ENCODE assay signal across 1 cellular context in the genomic region with DNA sequence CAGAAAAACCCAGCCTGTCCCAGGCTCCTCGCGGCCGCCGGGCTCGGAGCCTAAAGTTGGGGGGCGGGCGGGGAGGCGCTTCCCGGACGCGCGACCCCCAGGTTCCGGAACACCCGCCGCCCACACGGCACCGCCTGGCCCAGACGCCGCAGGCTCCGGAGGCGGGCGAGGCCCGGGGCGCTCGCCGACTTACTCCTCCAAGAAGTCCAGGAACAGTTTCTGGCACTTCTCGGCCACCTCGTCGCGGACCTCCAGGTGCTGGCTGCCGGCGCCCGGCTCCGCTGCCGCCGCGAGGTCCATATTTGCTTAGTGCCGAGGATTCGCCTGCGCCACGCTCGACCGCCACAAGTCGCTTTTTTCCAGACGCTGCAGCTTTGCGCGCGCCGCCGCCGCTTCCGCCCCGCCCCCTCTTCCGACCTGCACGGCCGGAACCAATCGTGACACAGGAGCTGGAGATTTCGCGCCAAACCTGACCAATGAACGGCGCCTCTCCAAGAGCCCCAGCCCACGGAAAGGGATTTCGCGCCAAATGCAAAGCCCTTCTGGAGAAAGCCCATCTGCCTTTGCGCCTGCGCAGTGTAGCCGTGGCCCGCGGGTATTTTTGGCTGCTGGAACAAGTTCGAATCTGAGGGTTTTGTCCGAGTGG.
TF ChIP-seq lines count a peak whose summit lies in the region.

Gene MCM6 (minus strand): TSS at position 378 of the 646 bp plus-strand sequence. CDS start 78 bp downstream, at position 300.

TF ChIP-seq in HCT116, 20 proteins besides CTCF, POLR2A, EP300 and RAD21 (continued from another document):
- TF ChIP-seq, protein P1, sequence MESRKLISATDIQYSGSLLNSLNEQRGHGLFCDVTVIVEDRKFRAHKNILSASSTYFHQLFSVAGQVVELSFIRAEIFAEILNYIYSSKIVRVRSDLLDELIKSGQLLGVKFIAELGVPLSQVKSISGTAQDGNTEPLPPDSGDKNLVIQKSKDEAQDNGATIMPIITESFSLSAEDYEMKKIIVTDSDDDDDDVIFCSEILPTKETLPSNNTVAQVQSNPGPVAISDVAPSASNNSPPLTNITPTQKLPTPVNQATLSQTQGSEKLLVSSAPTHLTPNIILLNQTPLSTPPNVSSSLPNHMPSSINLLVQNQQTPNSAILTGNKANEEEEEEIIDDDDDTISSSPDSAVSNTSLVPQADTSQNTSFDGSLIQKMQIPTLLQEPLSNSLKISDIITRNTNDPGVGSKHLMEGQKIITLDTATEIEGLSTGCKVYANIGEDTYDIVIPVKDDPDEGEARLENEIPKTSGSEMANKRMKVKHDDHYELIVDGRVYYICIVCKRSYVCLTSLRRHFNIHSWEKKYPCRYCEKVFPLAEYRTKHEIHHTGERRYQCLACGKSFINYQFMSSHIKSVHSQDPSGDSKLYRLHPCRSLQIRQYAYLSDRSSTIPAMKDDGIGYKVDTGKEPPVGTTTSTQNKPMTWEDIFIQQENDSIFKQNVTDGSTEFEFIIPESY (IDR thresholded peaks at IDR 0.05; ENCODE audit: extremely low read depth, insufficient replicate concordance, low read length), result no peak
- no peak for TF ChIP-seq CEBPB (IDR thresholded peaks at IDR 0.05; ENCODE audit: low read depth)
- peak; percentile 92 for TF ChIP-seq SP1 (IDR thresholded peaks at IDR 0.05; ENCODE audit: low read depth)
- TF ChIP-seq, protein P2, sequence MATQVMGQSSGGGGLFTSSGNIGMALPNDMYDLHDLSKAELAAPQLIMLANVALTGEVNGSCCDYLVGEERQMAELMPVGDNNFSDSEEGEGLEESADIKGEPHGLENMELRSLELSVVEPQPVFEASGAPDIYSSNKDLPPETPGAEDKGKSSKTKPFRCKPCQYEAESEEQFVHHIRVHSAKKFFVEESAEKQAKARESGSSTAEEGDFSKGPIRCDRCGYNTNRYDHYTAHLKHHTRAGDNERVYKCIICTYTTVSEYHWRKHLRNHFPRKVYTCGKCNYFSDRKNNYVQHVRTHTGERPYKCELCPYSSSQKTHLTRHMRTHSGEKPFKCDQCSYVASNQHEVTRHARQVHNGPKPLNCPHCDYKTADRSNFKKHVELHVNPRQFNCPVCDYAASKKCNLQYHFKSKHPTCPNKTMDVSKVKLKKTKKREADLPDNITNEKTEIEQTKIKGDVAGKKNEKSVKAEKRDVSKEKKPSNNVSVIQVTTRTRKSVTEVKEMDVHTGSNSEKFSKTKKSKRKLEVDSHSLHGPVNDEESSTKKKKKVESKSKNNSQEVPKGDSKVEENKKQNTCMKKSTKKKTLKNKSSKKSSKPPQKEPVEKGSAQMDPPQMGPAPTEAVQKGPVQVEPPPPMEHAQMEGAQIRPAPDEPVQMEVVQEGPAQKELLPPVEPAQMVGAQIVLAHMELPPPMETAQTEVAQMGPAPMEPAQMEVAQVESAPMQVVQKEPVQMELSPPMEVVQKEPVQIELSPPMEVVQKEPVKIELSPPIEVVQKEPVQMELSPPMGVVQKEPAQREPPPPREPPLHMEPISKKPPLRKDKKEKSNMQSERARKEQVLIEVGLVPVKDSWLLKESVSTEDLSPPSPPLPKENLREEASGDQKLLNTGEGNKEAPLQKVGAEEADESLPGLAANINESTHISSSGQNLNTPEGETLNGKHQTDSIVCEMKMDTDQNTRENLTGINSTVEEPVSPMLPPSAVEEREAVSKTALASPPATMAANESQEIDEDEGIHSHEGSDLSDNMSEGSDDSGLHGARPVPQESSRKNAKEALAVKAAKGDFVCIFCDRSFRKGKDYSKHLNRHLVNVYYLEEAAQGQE (IDR thresholded peaks at IDR 0.05; ENCODE audit: low read depth), result no peak
- TF ChIP-seq, protein P3, sequence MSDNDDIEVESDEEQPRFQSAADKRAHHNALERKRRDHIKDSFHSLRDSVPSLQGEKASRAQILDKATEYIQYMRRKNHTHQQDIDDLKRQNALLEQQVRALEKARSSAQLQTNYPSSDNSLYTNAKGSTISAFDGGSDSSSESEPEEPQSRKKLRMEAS (IDR thresholded peaks at IDR 0.05), result peak; percentile 86
- TF ChIP-seq FOSL1 (IDR thresholded peaks at IDR 0.05; ENCODE audit: low read depth), result no peak
- peak; percentile 78 for TF ChIP-seq EGR1 (IDR thresholded peaks at IDR 0.05; ENCODE audit: low read depth)
- TF ChIP-seq ZFX (IDR thresholded peaks at IDR 0.05), result peak; percentile 74
